1 cellular context compared by ENCODE assay signal in the genomic region with DNA sequence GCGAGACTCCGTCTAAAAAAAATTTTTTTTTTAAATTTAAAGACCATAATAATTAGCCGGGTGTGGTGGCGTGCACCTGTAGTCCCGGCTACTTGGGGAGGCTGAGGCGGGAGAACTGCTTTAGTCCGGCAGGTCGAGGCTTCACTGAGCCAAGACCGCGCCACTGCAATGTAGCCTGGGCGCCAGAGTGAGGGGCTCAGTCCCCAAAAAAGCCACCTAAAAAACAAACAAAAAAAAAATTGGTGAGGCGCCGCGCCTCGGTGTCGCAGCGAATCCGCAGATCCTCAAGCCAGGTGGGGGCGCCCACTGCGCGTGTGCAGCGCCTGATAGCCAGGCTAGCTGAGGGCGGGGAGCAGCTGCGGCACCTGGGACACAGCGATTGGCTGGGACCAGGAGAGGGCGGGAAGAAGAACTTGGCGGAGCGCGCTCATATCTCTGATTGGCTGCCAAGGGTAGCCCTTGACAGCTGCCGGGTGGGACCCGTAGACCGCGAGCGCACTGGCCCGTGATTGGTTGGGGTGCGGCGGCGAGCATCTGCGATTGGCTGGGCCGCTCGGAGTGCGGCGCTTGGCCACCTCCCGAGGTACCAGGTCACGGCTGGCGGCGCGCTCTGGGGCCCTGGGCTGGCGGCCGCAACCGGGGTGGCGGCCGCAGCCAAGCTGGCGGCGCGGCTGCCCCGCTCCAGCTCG.
TF ChIP-seq lines count a peak whose summit lies in the region.

No MANE protein-coding gene starts in this region.

TF ChIP-seq in HCT116, 20 proteins besides CTCF, POLR2A, EP300 and RAD21:
- no peak for TF ChIP-seq ZBTB33 (IDR thresholded peaks at IDR 0.05; ENCODE audit: extremely low read depth, insufficient replicate concordance, low read length)
- no peak for TF ChIP-seq ELF1 (IDR thresholded peaks at IDR 0.05; ENCODE audit: borderline replicate concordance, low read depth)
- TF ChIP-seq, protein P1, sequence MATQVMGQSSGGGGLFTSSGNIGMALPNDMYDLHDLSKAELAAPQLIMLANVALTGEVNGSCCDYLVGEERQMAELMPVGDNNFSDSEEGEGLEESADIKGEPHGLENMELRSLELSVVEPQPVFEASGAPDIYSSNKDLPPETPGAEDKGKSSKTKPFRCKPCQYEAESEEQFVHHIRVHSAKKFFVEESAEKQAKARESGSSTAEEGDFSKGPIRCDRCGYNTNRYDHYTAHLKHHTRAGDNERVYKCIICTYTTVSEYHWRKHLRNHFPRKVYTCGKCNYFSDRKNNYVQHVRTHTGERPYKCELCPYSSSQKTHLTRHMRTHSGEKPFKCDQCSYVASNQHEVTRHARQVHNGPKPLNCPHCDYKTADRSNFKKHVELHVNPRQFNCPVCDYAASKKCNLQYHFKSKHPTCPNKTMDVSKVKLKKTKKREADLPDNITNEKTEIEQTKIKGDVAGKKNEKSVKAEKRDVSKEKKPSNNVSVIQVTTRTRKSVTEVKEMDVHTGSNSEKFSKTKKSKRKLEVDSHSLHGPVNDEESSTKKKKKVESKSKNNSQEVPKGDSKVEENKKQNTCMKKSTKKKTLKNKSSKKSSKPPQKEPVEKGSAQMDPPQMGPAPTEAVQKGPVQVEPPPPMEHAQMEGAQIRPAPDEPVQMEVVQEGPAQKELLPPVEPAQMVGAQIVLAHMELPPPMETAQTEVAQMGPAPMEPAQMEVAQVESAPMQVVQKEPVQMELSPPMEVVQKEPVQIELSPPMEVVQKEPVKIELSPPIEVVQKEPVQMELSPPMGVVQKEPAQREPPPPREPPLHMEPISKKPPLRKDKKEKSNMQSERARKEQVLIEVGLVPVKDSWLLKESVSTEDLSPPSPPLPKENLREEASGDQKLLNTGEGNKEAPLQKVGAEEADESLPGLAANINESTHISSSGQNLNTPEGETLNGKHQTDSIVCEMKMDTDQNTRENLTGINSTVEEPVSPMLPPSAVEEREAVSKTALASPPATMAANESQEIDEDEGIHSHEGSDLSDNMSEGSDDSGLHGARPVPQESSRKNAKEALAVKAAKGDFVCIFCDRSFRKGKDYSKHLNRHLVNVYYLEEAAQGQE (IDR thresholded peaks at IDR 0.05; ENCODE audit: low read depth): no peak
- TF ChIP-seq TCF7L2 (IDR thresholded peaks at IDR 0.05; ENCODE audit: borderline replicate concordance, extremely low read depth, insufficient read depth, insufficient read length): no peak
- no peak for TF ChIP-seq SRF (IDR thresholded peaks at IDR 0.05; ENCODE audit: low read depth)
- TF ChIP-seq CBX3 (IDR thresholded peaks at IDR 0.05; ENCODE audit: low read depth): no peak
- no peak for TF ChIP-seq YY1 (IDR thresholded peaks at IDR 0.05; ENCODE audit: extremely low read depth, insufficient replicate concordance, low read depth, low read length)
- no peak for TF ChIP-seq EGR1 (IDR thresholded peaks at IDR 0.05; ENCODE audit: low read depth)
- TF ChIP-seq SP1 (IDR thresholded peaks at IDR 0.05; ENCODE audit: low read depth): no peak
- no peak for TF ChIP-seq SIN3A (IDR thresholded peaks at IDR 0.05; ENCODE audit: low read depth)
- no peak for TF ChIP-seq ZFX (IDR thresholded peaks at IDR 0.05)
- TF ChIP-seq CEBPB (IDR thresholded peaks at IDR 0.05; ENCODE audit: low read depth): no peak
- TF ChIP-seq JUND (IDR thresholded peaks at IDR 0.05): no peak
- no peak for TF ChIP-seq EZH2 (IDR thresholded peaks at IDR 0.05)
- TF ChIP-seq ZNF274 (IDR thresholded peaks at IDR 0.05; ENCODE audit: low read depth, low read length): no peak
- no peak; the same call in none of the 2 replicates for TF ChIP-seq POLR2AphosphoS5 (IDR thresholded peaks at IDR 0.05; ENCODE audit: low read depth, low read length)
- TF ChIP-seq, protein P2, sequence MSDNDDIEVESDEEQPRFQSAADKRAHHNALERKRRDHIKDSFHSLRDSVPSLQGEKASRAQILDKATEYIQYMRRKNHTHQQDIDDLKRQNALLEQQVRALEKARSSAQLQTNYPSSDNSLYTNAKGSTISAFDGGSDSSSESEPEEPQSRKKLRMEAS (IDR thresholded peaks at IDR 0.05): no peak
- no peak for TF ChIP-seq FOSL1 (IDR thresholded peaks at IDR 0.05; ENCODE audit: low read depth)
- no peak for TF ChIP-seq EZH2phosphoT487 (IDR thresholded peaks at IDR 0.05; ENCODE audit: borderline replicate concordance)
- TF ChIP-seq, protein P3, sequence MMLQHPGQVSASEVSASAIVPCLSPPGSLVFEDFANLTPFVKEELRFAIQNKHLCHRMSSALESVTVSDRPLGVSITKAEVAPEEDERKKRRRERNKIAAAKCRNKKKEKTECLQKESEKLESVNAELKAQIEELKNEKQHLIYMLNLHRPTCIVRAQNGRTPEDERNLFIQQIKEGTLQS (IDR thresholded peaks at IDR 0.05): no peak
